In genomic region chr21:30444204-30444603, GRCh38 we compare ENCODE assay signal across 1 cellular context.
TF ChIP-seq lines count a peak whose summit lies in the region.

No MANE protein-coding gene starts in this region.

TF ChIP-seq in WTC11, 78 proteins besides CTCF, POLR2A, EP300 and RAD21 (continued from another document):
- TF ChIP-seq ZSCAN18 (CRISPR knock-in tag; IDR thresholded peaks at IDR 0.05) (no peak), CDX4 (CRISPR knock-in tag; IDR thresholded peaks at IDR 0.05; ENCODE audit: borderline replicate concordance) (no peak), MAX (CRISPR knock-in tag; IDR thresholded peaks at IDR 0.05) (no peak), MYBL2 (CRISPR knock-in tag; IDR thresholded peaks at IDR 0.05) (no peak), TP53 (CRISPR knock-in tag; IDR thresholded peaks at IDR 0.05) (no peak), SOX15 (CRISPR knock-in tag; IDR thresholded peaks at IDR 0.05) (no peak), ZNF396 (CRISPR knock-in tag; IDR thresholded peaks at IDR 0.05; ENCODE audit: borderline replicate concordance) (no peak)
